In genomic region chr1:1162597-1163537, GRCh38 we compare ENCODE assay signal across 1 cellular context.
TF ChIP-seq lines count a peak whose summit lies in the region.

No MANE protein-coding gene starts in this region.

TF ChIP-seq in HCT116, 20 proteins besides CTCF, POLR2A, EP300 and RAD21 (continued from another document):
- TF ChIP-seq REST (IDR thresholded peaks at IDR 0.05; ENCODE audit: low read depth) (no peak), YY1 (IDR thresholded peaks at IDR 0.05; ENCODE audit: extremely low read depth, insufficient replicate concordance, low read depth, low read length) (peak; percentile 62), FOSL1 (IDR thresholded peaks at IDR 0.05; ENCODE audit: low read depth) (no peak), TCF7L2 (IDR thresholded peaks at IDR 0.05; ENCODE audit: borderline replicate concordance, extremely low read depth, insufficient read depth, insufficient read length) (no peak), ZFX (IDR thresholded peaks at IDR 0.05) (peak; percentile 51)
